ENCODE assay signal across 9 cellular contexts in the genomic region with DNA sequence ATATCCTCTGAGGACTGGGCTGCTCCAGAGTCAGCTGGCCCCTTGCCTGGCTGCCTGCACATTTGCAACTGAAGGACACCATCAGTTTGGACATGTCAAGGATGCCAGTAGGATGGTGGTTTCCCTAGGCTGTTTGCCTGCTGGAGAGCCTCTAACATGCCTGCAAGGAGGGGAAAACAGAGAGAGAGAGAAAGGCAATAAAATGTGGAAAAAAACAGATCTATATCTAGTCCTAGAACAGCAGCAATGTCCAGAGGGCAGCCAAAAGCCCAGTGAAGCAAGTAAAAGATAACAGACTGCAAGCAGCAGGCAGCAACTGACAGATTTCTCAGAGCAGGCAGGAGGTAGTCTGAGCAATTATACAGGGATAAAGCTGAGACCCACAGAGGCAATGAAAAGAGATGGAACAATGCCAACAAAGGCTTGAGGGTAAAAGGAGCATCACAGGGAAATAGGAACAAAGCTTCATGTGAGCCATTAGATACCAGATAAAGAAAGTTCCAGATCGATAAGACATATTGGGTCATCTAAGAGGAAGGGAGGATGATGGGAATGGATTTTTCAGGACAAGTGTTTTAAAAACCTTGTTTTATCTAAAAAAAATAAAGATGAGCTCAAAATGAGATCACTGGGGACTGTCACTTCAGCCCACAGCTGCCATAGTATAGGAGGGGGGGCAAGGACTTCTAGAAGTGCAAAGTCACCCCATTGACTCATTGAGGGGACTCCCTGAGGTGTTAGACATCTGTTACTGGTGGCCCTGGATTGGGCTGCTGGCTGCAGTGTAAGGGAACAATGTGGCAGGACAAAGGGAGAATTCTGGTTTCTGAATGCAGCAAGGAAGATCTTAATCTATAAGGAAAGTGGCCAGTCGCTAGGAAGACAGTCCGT. TPM values are rescaled to one million over a fixed set of nuclear protein-coding genes. Genes with fewer than 3 reads are reported as not detected.
DNase-seq lines count a peak whose midpoint lies in the region; ATAC-seq, FAIRE-seq and TF ChIP-seq lines count a peak whose summit lies in the region.
"Had no signal": no experiment of that assay in that cellular context is flagged by ENCODE, and none has a peak within 500 bp of the region (broad histone marks: within the 10 kb centered on the region; RNA-seq: fewer than 3 reads in every experiment).

No MANE protein-coding gene starts in this region.

- no peak overlapping the region for H3K4me3 Mint-ChIP-seq in activated naive CD8-positive, alpha-beta T cell treated with anti-CD3 and anti-CD28 coated beads, Interleukin-2, amount 50 U/mL, for 24 hours
- no peak overlapping the region for H3K4me3 Mint-ChIP-seq in activated naive CD8-positive, alpha-beta T cell treated with anti-CD3 and anti-CD28 coated beads for 36 hours

- no peaks in the 10 kb centered on the region for H3K36me3 ChIP-seq in right atrium auricular region
- H3K36me3 ChIP-seq: SJSA1 had no signal

- no peaks in the 10 kb centered on the region for H3K4me1 Mint-ChIP-seq in activated naive CD8-positive, alpha-beta T cell treated with anti-CD3 and anti-CD28 coated beads, Interleukin-2, amount 50 U/mL, for 24 hours
- no peaks in the 10 kb centered on the region for H3K4me1 Mint-ChIP-seq in activated naive CD8-positive, alpha-beta T cell treated with anti-CD3 and anti-CD28 coated beads for 36 hours

- no peak for DNase-seq in activated naive CD8-positive, alpha-beta T cell treated with anti-CD3 and anti-CD28 coated beads, Interleukin-2, amount 50 U/mL, for 24 hours
- DNase-seq in activated naive CD8-positive, alpha-beta T cell treated with anti-CD3 and anti-CD28 coated beads for 36 hours = no peak
- DNase-seq in SK-N-DZ (ENCODE audit: low spot score) (peak; percentile 90), right atrium auricular region (ENCODE audit: low spot score) (no peak), ureter (ENCODE audit: low spot score) (peak; percentile 51), urothelium cell line (ENCODE audit: low spot score) (no peak)

- H3K27ac ChIP-seq in right atrium auricular region = peak overlapping the region; percentile 17 to 51
- H3K27ac ChIP-seq: SJSA1 had no signal

- no peak for TF ChIP-seq CTCF in right atrium auricular region (IDR thresholded peaks at IDR 0.05)

- no peaks in the 10 kb centered on the region for H3K36me3 Mint-ChIP-seq in activated naive CD8-positive, alpha-beta T cell treated with anti-CD3 and anti-CD28 coated beads, Interleukin-2, amount 50 U/mL, for 24 hours (ENCODE audit: low read depth)
- H3K36me3 Mint-ChIP-seq in activated naive CD8-positive, alpha-beta T cell treated with anti-CD3 and anti-CD28 coated beads for 36 hours = no peaks in the 10 kb centered on the region

- no peaks in the 10 kb centered on the region for H3K27me3 ChIP-seq in right atrium auricular region
- H3K27me3 ChIP-seq: SJSA1 had no signal

- H3K4me1 ChIP-seq in right atrium auricular region = peaks cover 0 to 25% of the 10 kb centered on the region in 2 donors

- no peaks in the 10 kb centered on the region for H3K27me3 Mint-ChIP-seq in activated naive CD8-positive, alpha-beta T cell treated with anti-CD3 and anti-CD28 coated beads, Interleukin-2, amount 50 U/mL, for 24 hours
- H3K27me3 Mint-ChIP-seq in activated naive CD8-positive, alpha-beta T cell treated with anti-CD3 and anti-CD28 coated beads for 36 hours = no peaks in the 10 kb centered on the region

- no peak for FAIRE-seq in urothelium cell line (lab: Jason Lieb, UNC)

- no peaks in the 10 kb centered on the region for H3K9me3 Mint-ChIP-seq in activated naive CD8-positive, alpha-beta T cell treated with anti-CD3 and anti-CD28 coated beads, Interleukin-2, amount 50 U/mL, for 24 hours
- no peaks in the 10 kb centered on the region for H3K9me3 Mint-ChIP-seq in activated naive CD8-positive, alpha-beta T cell treated with anti-CD3 and anti-CD28 coated beads for 36 hours

- no peaks in the 10 kb centered on the region for H3K9me3 ChIP-seq in right atrium auricular region
- H3K9me3 ChIP-seq: SJSA1 had no signal

- ATAC-seq in activated naive CD8-positive, alpha-beta T cell treated with anti-CD3 and anti-CD28 coated beads, Interleukin-2, amount 50 U/mL, for 24 hours = peak; percentile 82
- no peak for ATAC-seq in HG03565 (IDR thresholded peaks at IDR 0.05; ENCODE audit: unreplicated experiment)
- no peak for ATAC-seq in HG03521 (IDR thresholded peaks at IDR 0.05; ENCODE audit: unreplicated experiment)

- no peak overlapping the region for H3K4me3 ChIP-seq in right atrium auricular region
- H3K4me3 ChIP-seq: SJSA1 had no signal

- H3K27ac Mint-ChIP-seq in activated naive CD8-positive, alpha-beta T cell treated with anti-CD3 and anti-CD28 coated beads, Interleukin-2, amount 50 U/mL, for 24 hours = no peak overlapping the region
- H3K27ac Mint-ChIP-seq in activated naive CD8-positive, alpha-beta T cell treated with anti-CD3 and anti-CD28 coated beads for 36 hours = no peak overlapping the region

RNA-seq across cellular contexts. Expression of a gene that starts 38.6 kb away (rescaled TPM):
- total RNA-seq in activated naive CD8-positive, alpha-beta T cell treated with anti-CD3 and anti-CD28 coated beads for 36 hours = 10 to 100 TPM; 20.4 to 20.7 TPM
- polyA plus RNA-seq in SK-N-DZ (2014; cell fraction: cytosol; rRNA removed) = 21.2 and 29.5 TPM in 2 replicates
- 57.2 and 60.1 TPM in 2 replicates for polyA plus RNA-seq in SK-N-DZ (2014; cell fraction: nucleus; rRNA removed)
- 10 to 100 TPM; 25.3 to 26.6 TPM for total RNA-seq in right atrium auricular region
- total RNA-seq in ureter = 50.8 TPM

Comparison
In these comparisons a context has a peak if more than half of its experiments do, and no peak if none do; other contexts are left out.
1. DNase-seq: peak in SK-N-DZ (single experiment) and ureter (single experiment); none in activated naive CD8-positive, alpha-beta T cell treated with anti-CD3 and anti-CD28 coated beads, Interleukin-2, amount 50 U/mL, for 24 hours (single experiment), activated naive CD8-positive, alpha-beta T cell treated with anti-CD3 and anti-CD28 coated beads for 36 hours (single experiment), right atrium auricular region (single experiment) and urothelium cell line (single experiment).